In genomic region chr12:53320352-53321195, GRCh38 we compare ENCODE assay signal across 9 cellular contexts. TPM values are rescaled to one million over a fixed set of nuclear protein-coding genes. Genes with fewer than 3 reads are reported as not detected.
DNase-seq lines count a peak whose midpoint lies in the region; ATAC-seq, FAIRE-seq and TF ChIP-seq lines count a peak whose summit lies in the region.
"Had no signal": no experiment of that assay in that cellular context is flagged by ENCODE, and none has a peak within 500 bp of the region (broad histone marks: within the 10 kb centered on the region; RNA-seq: fewer than 3 reads in every experiment).

No MANE protein-coding gene starts in this region.

- H3K4me3 ChIP-seq in GM12878 = peak overlapping the region; percentile 82
- H3K4me3 ChIP-seq in right lobe of liver = peak overlapping the region; percentile 76 to 94 (median 90)
- peak overlapping the region; percentile 56 to 83 (median 66) for H3K4me3 ChIP-seq in tibial nerve

- peak overlapping the region; percentile 91 for H3K9ac ChIP-seq in GM12878 (ENCODE audit: control insufficient read depth, insufficient read depth, low read length)

- peak overlapping the region; percentile 95 for H3K27ac ChIP-seq in GM12878 (ENCODE audit: control insufficient read depth, insufficient read depth)
- H3K27ac ChIP-seq in right lobe of liver = peak overlapping the region; percentile 95 to 96 (median 95)
- peak overlapping the region; percentile 77 to 95 (median 83) for H3K27ac ChIP-seq in tibial nerve

- H3K4me1 ChIP-seq in GM12878 (ENCODE audit: control insufficient read depth, insufficient read depth, low read length) = peaks cover 17% of the 10 kb centered on the region
- peaks cover 0 to 27% (median 10%) of the 10 kb centered on the region in 4 donors for H3K4me1 ChIP-seq in right lobe of liver
- peaks cover 0 to 38% (median 27%) of the 10 kb centered on the region in 4 donors for H3K4me1 ChIP-seq in tibial nerve

- H3K27me3 Mint-ChIP-seq in activated T-cell treated with anti-CD3 and anti-CD28 coated beads, Interleukin-2, amount 50 U/mL, for 72 hours (ENCODE audit: low read depth) = no peaks in the 10 kb centered on the region

- H3K27me3 ChIP-seq in GM12878 (replicated peaks in 1 of 2; ENCODE audit: control insufficient read depth in 2 of 2, insufficient read depth in 2 of 2, low read length in 1 of 2) (no peaks in the 10 kb centered on the region), right lobe of liver (no peaks in the 10 kb centered on the region), tibial nerve (no peaks in the 10 kb centered on the region)

- no peak for TF ChIP-seq CTCF in GM12878 (IDR thresholded peaks at IDR 0.05 in 2 of 3, conservative IDR thresholded peaks at IDR 0.05 in 1 of 3; ENCODE audit: control insufficient read depth in 2 of 3, extremely low read depth in 1 of 3, insufficient read depth in 1 of 3, low read depth in 3 of 3, low read length in 3 of 3)
- TF ChIP-seq CTCF in right lobe of liver (IDR thresholded peaks at IDR 0.05) = no peak
- no peak for TF ChIP-seq CTCF in tibial nerve (IDR thresholded peaks at IDR 0.05)

- H3K4me2 ChIP-seq in GM12878 (ENCODE audit: control insufficient read depth, insufficient read depth) = peak overlapping the region; percentile 95

- SMC1A ChIA-PET in GM12878 (lab: Charles Lee; ENCODE audit: uncharacterized antibody, unreplicated experiment) = interaction anchor here (0.6 to 9.8 kb wide), 36 partner anchors 18 to 1092 kb away, joined by 3 to 123 read pairs (median 4); partner anchors contain the start of genes ESPL1, ITGB7, MYG1 and PFDN5

- H3K79me2 ChIP-seq in GM12878 (ENCODE audit: control insufficient read depth, insufficient read depth, low read length) = peaks cover 9% of the 10 kb centered on the region

- peak overlapping the region; percentile 99 for H2AFZ ChIP-seq in GM12878 (ENCODE audit: control insufficient read depth, low read depth, low read length)

- H3K9me3 ChIP-seq in GM12878 (replicated peaks; ENCODE audit: control insufficient read depth, insufficient read depth, low read length) (no peaks in the 10 kb centered on the region), right lobe of liver (no peaks in the 10 kb centered on the region), tibial nerve (no peaks in the 10 kb centered on the region)

- 45% methylated on average over 10 of the region's 10 CpGs for WGBS in GM12878 (ENCODE audit: insufficient coverage, insufficient replicate concordance, low lambda C conversion rate, missing lambda C conversion rate)
- 0% methylated on average over 5 of the region's 10 CpGs for WGBS in right lobe of liver (ENCODE audit: insufficient coverage, low coverage, low lambda C conversion rate, missing lambda C conversion rate)
- WGBS in tibial nerve, 2 donors = 33% methylated on average over 10 of the region's 10 CpGs

- peak overlapping the region; percentile 87 for H3K27ac Mint-ChIP-seq in activated T-cell treated with anti-CD3 and anti-CD28 coated beads, Interleukin-2, amount 50 U/mL, for 72 hours

- DNase-seq in activated T-cell treated with anti-CD3 and anti-CD28 coated beads, Interleukin-2, amount 50 U/mL, for 72 hours = no peak
- no peak for DNase-seq in activated T-cell treated with anti-CD3 and anti-CD28 coated beads, Interleukin-2, amount 50 U/mL, for 48 hours
- DNase-seq in GM12878 (ENCODE audit: low read depth, low spot score) (no peak), right lobe of liver (no peak), tibial nerve (ENCODE audit: low spot score in 2 of 2) (no peak), NCI-H1092 treated with DMSO at 0.1 percent for 48 hours (lab: John Stamatoyannopoulos, UW) (no peak)
- DNase-seq in stimulated activated CD4-positive, alpha-beta T cell treated with anti-CD3 and anti-CD28 coated beads, Interleukin-4, amount 100 ng/mL, for 1 hour = no peak

- in situ Hi-C loops in GM12878 (cut with MboI) = no loop called here

- TF ChIP-seq POLR2A in GM12878 (IDR thresholded peaks at IDR 0.05; ENCODE audit: low read depth, low read length) (no peak), right lobe of liver (IDR thresholded peaks at IDR 0.05) (no peak), tibial nerve (IDR thresholded peaks at IDR 0.05) (no peak)

- TF ChIP-seq EP300 in GM12878 (IDR thresholded peaks at IDR 0.05; ENCODE audit: borderline replicate concordance in 1 of 2, control insufficient read depth in 1 of 2, low read depth in 2 of 2, low read length in 2 of 2) (no peak), tibial nerve (IDR thresholded peaks at IDR 0.05) (no peak)

- TF ChIP-seq RAD21 in GM12878 (IDR thresholded peaks at IDR 0.05; ENCODE audit: insufficient read depth, low read depth, low read length) = no peak

- no peak for FAIRE-seq in GM12878 (lab: Jason Lieb, UNC)

- no peak for ATAC-seq in activated T-cell treated with anti-CD3 and anti-CD28 coated beads, Interleukin-2, amount 50 U/mL, for 72 hours (replicated peaks in 1 of 2)
- no peak for ATAC-seq in GM12878
- ATAC-seq in right lobe of liver = no peak
- no peak for ATAC-seq in HG03175 (IDR thresholded peaks at IDR 0.05; ENCODE audit: unreplicated experiment)

- no peaks in the 10 kb centered on the region for H4K20me1 ChIP-seq in GM12878 (ENCODE audit: control insufficient read depth, insufficient read depth)

- RAD21 ChIA-PET in GM12878 (lab: Charles Lee; ENCODE audit: unreplicated experiment) = interaction anchor here (0.6 to 5.2 kb wide), 33 partner anchors 12 to 355 kb away, joined by 3 to 43 read pairs (median 5); partner anchors contain the start of genes ATP5MC2, ESPL1, MAP3K12 and MYG1

- H3K36me3 ChIP-seq in GM12878 (ENCODE audit: control insufficient read depth in 2 of 2, insufficient read depth in 2 of 2, low read length in 1 of 2) = peaks cover 0 to under 1% of the 10 kb centered on the region in 2 experiments; a peak in 3 of 4 replicates
- peaks cover 0 to 22% (median 8%) of the 10 kb centered on the region in 4 donors for H3K36me3 ChIP-seq in right lobe of liver
- H3K36me3 ChIP-seq in tibial nerve = peaks cover 0 to 35% (median 4%) of the 10 kb centered on the region in 3 donors

- peaks cover 6 to 17% of the 10 kb centered on the region in 2 donors for H3K36me3 Mint-ChIP-seq in activated T-cell treated with anti-CD3 and anti-CD28 coated beads, Interleukin-2, amount 50 U/mL, for 72 hours (ENCODE audit: insufficient read depth in 2 of 2)

- H3K4me1 Mint-ChIP-seq in activated T-cell treated with anti-CD3 and anti-CD28 coated beads, Interleukin-2, amount 50 U/mL, for 72 hours (ENCODE audit: low read depth) = peaks cover 54% of the 10 kb centered on the region

- TSS peak; percentile 94 for BruUV-seq in GM12878 (replicated peaks; lab: Mats Ljungman, UMichigan)

- POLR2A ChIA-PET in GM12878 (lab: Charles Lee) = interaction anchor here (0.5 to 6.2 kb wide), 12 partner anchors 9 to 269 kb away, joined by 3 to 42 read pairs (median 5); partner anchors contain the start of genes ESPL1, ITGB7, MYG1 and PFDN5

- H3K4me3 Mint-ChIP-seq in activated T-cell treated with anti-CD3 and anti-CD28 coated beads, Interleukin-2, amount 50 U/mL, for 72 hours = peak overlapping the region; percentile 92 to 93

- CTCF ChIA-PET in GM12878 (lab: Yijun Ruan, JAX) = interaction anchor here (0.6 to 15.1 kb wide), 51 partner anchors 9 to 319 kb away, joined by 3 to 240 read pairs (median 5); partner anchors contain the start of genes AMHR2, ESPL1, ITGB7 and MAP3K12

- no peaks in the 10 kb centered on the region for H3K9me3 Mint-ChIP-seq in activated T-cell treated with anti-CD3 and anti-CD28 coated beads, Interleukin-2, amount 50 U/mL, for 72 hours

- intact Hi-C loops in GM12878 (cut with micrococcal nuclease; ENCODE audit: unreplicated experiment) (loop anchor here (1.0 kb wide), 2 partner anchors 25 to 161 kb away; partner anchors contain the start of gene PFDN5), right lobe of liver (cut with DNase I) (loop anchor here in 1 of 2 donors (10.0 kb wide), 1 partner anchor 184 kb away; the partner anchor contains the start of genes NPFF and TARBP2)

RNA-seq across cellular contexts. Expression of gene AAAS, which starts 0.8 kb away (rescaled TPM):
- 100 to 1,000 TPM in 1 of 2 donors, 10 to 100 TPM in 1; 99.0 to 118 TPM for total RNA-seq in activated T-cell treated with anti-CD3 and anti-CD28 coated beads, Interleukin-2, amount 50 U/mL, for 72 hours
- total RNA-seq in GM12878 (2013; cell fraction: nucleolus; rRNA removed) = 61.7 and 62.9 TPM in 2 replicates
- total RNA-seq in GM12878 (2014; rRNA removed) (74.3 and 84.5 TPM in 2 replicates), GM12878 (2014; rRNA removed; fragmentation: Illumina TruSeq; extraction: Trizol) (47.6 and 47.8 TPM in 2 replicates), GM12878 (2021) (65.3 and 69.0 TPM in 2 replicates), right lobe of liver (10 to 100 TPM; 22.0 to 29.1 (median 26.7) TPM), tibial nerve (10 to 100 TPM; 55.5 to 76.8 (median 64.5) TPM)
- 33.1 TPM for polyA plus RNA-seq in GM12878 (2011; ENCODE audit: low read depth)
- polyA plus RNA-seq in GM12878 (2011; rRNA removed) (43.9 and 64.7 TPM in 2 replicates), GM12878 (2014; fragmentation: Illumina TruSeq; extraction: Trizol) (53.1 and 70.8 TPM in 2 replicates), GM12878 (2014; fragmentation: Nextera tagmentation; extraction: Ambion mirVana) (10 to 100 TPM; 58.6 to 71.5 TPM), GM12878 (2014; rRNA removed) (76.8 and 78.1 TPM in 2 replicates), GM12878 (2016; fragmentation: Nextera tagmentation; extraction: Ambion mirVana) (10 to 100 TPM; 84.5 to 93.1 TPM)
- 99.5 and 108 TPM in 2 replicates for polyA plus RNA-seq in GM12878 (2011; cell fraction: cytosol; rRNA removed)
- polyA plus RNA-seq in GM12878 (2011; cell fraction: nucleus; rRNA removed) = 242 and 279 TPM in 2 replicates
- polyA plus RNA-seq in GM12878 (2012) = 50.4 and 53.6 TPM in 2 replicates
- 70.4 and 98.1 TPM in 2 replicates for polyA minus RNA-seq in GM12878 (2011; rRNA and poly(A)+ RNA removed)
- 34.1 and 39.3 TPM in 2 replicates for polyA minus RNA-seq in GM12878 (2011; cell fraction: cytosol; rRNA and poly(A)+ RNA removed)
- polyA minus RNA-seq in GM12878 (2011; cell fraction: nucleus; rRNA and poly(A)+ RNA removed) = 39.7 and 64.5 TPM in 2 replicates

RNA-seq across cellular contexts. Expression of gene SP7, which starts 15.6 kb away (rescaled TPM):
- total RNA-seq in activated T-cell treated with anti-CD3 and anti-CD28 coated beads, Interleukin-2, amount 50 U/mL, for 72 hours = not detected
- total RNA-seq in GM12878 (2013; cell fraction: nucleolus; rRNA removed) = not detected in 2 replicates
- total RNA-seq in GM12878 (2014; rRNA removed) = not detected in 2 replicates
- not detected in 2 replicates for total RNA-seq in GM12878 (2014; rRNA removed; fragmentation: Illumina TruSeq; extraction: Trizol)
- total RNA-seq in GM12878 (2021) = not detected in 2 replicates
- polyA plus RNA-seq in GM12878 (2011; ENCODE audit: low read depth) = not detected
- not detected in 2 replicates for polyA plus RNA-seq in GM12878 (2011; rRNA removed)
- not detected in 2 replicates for polyA plus RNA-seq in GM12878 (2011; cell fraction: cytosol; rRNA removed)
- polyA plus RNA-seq in GM12878 (2011; cell fraction: nucleus; rRNA removed) = not detected in 2 replicates
- polyA plus RNA-seq in GM12878 (2012) = not detected in 2 replicates
- polyA plus RNA-seq in GM12878 (2014; fragmentation: Illumina TruSeq; extraction: Trizol) = not detected in 2 replicates
- under 1 TPM in 1 of 2 experiments, not detected in 1; 0.05 TPM for polyA plus RNA-seq in GM12878 (2014; fragmentation: Nextera tagmentation; extraction: Ambion mirVana)
- polyA plus RNA-seq in GM12878 (2014; rRNA removed) = not detected in 2 replicates
- under 1 TPM in 1 of 2 experiments, not detected in 1; 0.11 TPM for polyA plus RNA-seq in GM12878 (2016; fragmentation: Nextera tagmentation; extraction: Ambion mirVana)
- polyA minus RNA-seq in GM12878 (2011; rRNA and poly(A)+ RNA removed) = not detected in 2 replicates
- polyA minus RNA-seq in GM12878 (2011; cell fraction: cytosol; rRNA and poly(A)+ RNA removed) = not detected in 2 replicates
- polyA minus RNA-seq in GM12878 (2011; cell fraction: nucleus; rRNA and poly(A)+ RNA removed) = not detected in 2 replicates
- not detected for total RNA-seq in right lobe of liver
- under 1 TPM in 1 of 4 donors, not detected in 3; 0.21 TPM for total RNA-seq in tibial nerve
- total RNA-seq: SK-MEL-5 had no signal

RNA-seq across cellular contexts. Expression of gene MYG1, which starts 21.1 kb away (rescaled TPM):
- total RNA-seq in activated T-cell treated with anti-CD3 and anti-CD28 coated beads, Interleukin-2, amount 50 U/mL, for 72 hours = 10 to 100 TPM; 83.5 to 89.9 TPM
- 15.4 and 16.3 TPM in 2 replicates for total RNA-seq in GM12878 (2013; cell fraction: nucleolus; rRNA removed)
- 61.7 and 81.0 TPM in 2 replicates for total RNA-seq in GM12878 (2014; rRNA removed)
- total RNA-seq in GM12878 (2014; rRNA removed; fragmentation: Illumina TruSeq; extraction: Trizol) = 32.4 and 36.2 TPM in 2 replicates
- 64.9 and 68.7 TPM in 2 replicates for total RNA-seq in GM12878 (2021)
- 24.1 TPM for polyA plus RNA-seq in GM12878 (2011; ENCODE audit: low read depth)
- 25.5 and 48.6 TPM in 2 replicates for polyA plus RNA-seq in GM12878 (2011; rRNA removed)
- 70.9 and 83.3 TPM in 2 replicates for polyA plus RNA-seq in GM12878 (2011; cell fraction: cytosol; rRNA removed)
- polyA plus RNA-seq in GM12878 (2011; cell fraction: nucleus; rRNA removed) = 47.8 and 61.1 TPM in 2 replicates
- 37.8 and 57.0 TPM in 2 replicates for polyA plus RNA-seq in GM12878 (2012)
- polyA plus RNA-seq in GM12878 (2014; fragmentation: Illumina TruSeq; extraction: Trizol) = 23.2 and 37.6 TPM in 2 replicates
- polyA plus RNA-seq in GM12878 (2014; fragmentation: Nextera tagmentation; extraction: Ambion mirVana) = 10 to 100 TPM; 20.7 to 38.2 TPM
- 66.7 and 76.8 TPM in 2 replicates for polyA plus RNA-seq in GM12878 (2014; rRNA removed)
- 10 to 100 TPM; 50.2 to 53.7 TPM for polyA plus RNA-seq in GM12878 (2016; fragmentation: Nextera tagmentation; extraction: Ambion mirVana)
- 39.4 and 50.6 TPM in 2 replicates for polyA minus RNA-seq in GM12878 (2011; rRNA and poly(A)+ RNA removed)
- 23.4 and 25.1 TPM in 2 replicates for polyA minus RNA-seq in GM12878 (2011; cell fraction: cytosol; rRNA and poly(A)+ RNA removed)
- 9.4 and 15.8 TPM in 2 replicates for polyA minus RNA-seq in GM12878 (2011; cell fraction: nucleus; rRNA and poly(A)+ RNA removed)
- total RNA-seq in right lobe of liver = 10 to 100 TPM; 17.6 to 27.1 (median 20.8) TPM
- total RNA-seq in tibial nerve = 10 to 100 TPM; 49.2 to 82.8 (median 54.3) TPM

RNA-seq across cellular contexts. Expression of gene PFDN5, which starts 25.2 kb away (rescaled TPM):
- 100 to 1,000 TPM; 301 to 318 TPM for total RNA-seq in activated T-cell treated with anti-CD3 and anti-CD28 coated beads, Interleukin-2, amount 50 U/mL, for 72 hours
- 141 and 153 TPM in 2 replicates for total RNA-seq in GM12878 (2013; cell fraction: nucleolus; rRNA removed)
- total RNA-seq in GM12878 (2014; rRNA removed) = 320 and 355 TPM in 2 replicates
- total RNA-seq in GM12878 (2014; rRNA removed; fragmentation: Illumina TruSeq; extraction: Trizol) = 504 and 518 TPM in 2 replicates
- 300 and 322 TPM in 2 replicates for total RNA-seq in GM12878 (2021)
- polyA plus RNA-seq in GM12878 (2011; ENCODE audit: low read depth) = 1,639 TPM
- polyA plus RNA-seq in GM12878 (2011; rRNA removed) = 851 and 863 TPM in 2 replicates
- 812 and 933 TPM in 2 replicates for polyA plus RNA-seq in GM12878 (2011; cell fraction: cytosol; rRNA removed)
- 540 and 746 TPM in 2 replicates for polyA plus RNA-seq in GM12878 (2011; cell fraction: nucleus; rRNA removed)
- polyA plus RNA-seq in GM12878 (2012) = 681 and 706 TPM in 2 replicates
- 485 and 536 TPM in 2 replicates for polyA plus RNA-seq in GM12878 (2014; fragmentation: Illumina TruSeq; extraction: Trizol)
- polyA plus RNA-seq in GM12878 (2014; fragmentation: Nextera tagmentation; extraction: Ambion mirVana) = 1,000 to 10,000 TPM; 1,522 to 1,596 TPM
- polyA plus RNA-seq in GM12878 (2014; rRNA removed) = 438 and 511 TPM in 2 replicates
- 100 to 1,000 TPM; 373 to 398 TPM for polyA plus RNA-seq in GM12878 (2016; fragmentation: Nextera tagmentation; extraction: Ambion mirVana)
- polyA minus RNA-seq in GM12878 (2011; rRNA and poly(A)+ RNA removed) = 235 and 327 TPM in 2 replicates
- polyA minus RNA-seq in GM12878 (2011; cell fraction: cytosol; rRNA and poly(A)+ RNA removed) = 57.1 and 72.9 TPM in 2 replicates
- polyA minus RNA-seq in GM12878 (2011; cell fraction: nucleus; rRNA and poly(A)+ RNA removed) = 90.8 and 106 TPM in 2 replicates
- total RNA-seq in right lobe of liver = 100 to 1,000 TPM; 122 to 170 (median 146) TPM
- total RNA-seq in tibial nerve = 100 to 1,000 TPM; 518 to 673 (median 591) TPM

RNA-seq across cellular contexts. Expression of gene ESPL1, which starts 52.5 kb away (rescaled TPM):
- total RNA-seq in activated T-cell treated with anti-CD3 and anti-CD28 coated beads, Interleukin-2, amount 50 U/mL, for 72 hours = 10 to 100 TPM; 71.9 to 75.5 TPM
- 49.7 and 52.5 TPM in 2 replicates for total RNA-seq in GM12878 (2013; cell fraction: nucleolus; rRNA removed)
- 28.4 and 28.5 TPM in 2 replicates for total RNA-seq in GM12878 (2014; rRNA removed)
- 17.9 and 20.1 TPM in 2 replicates for total RNA-seq in GM12878 (2014; rRNA removed; fragmentation: Illumina TruSeq; extraction: Trizol)
- 54.4 and 61.9 TPM in 2 replicates for total RNA-seq in GM12878 (2021)
- polyA plus RNA-seq in GM12878 (2011; ENCODE audit: low read depth) = 7.2 TPM
- polyA plus RNA-seq in GM12878 (2011; rRNA removed) = 14.4 and 19.3 TPM in 2 replicates
- 23.7 and 26.8 TPM in 2 replicates for polyA plus RNA-seq in GM12878 (2011; cell fraction: cytosol; rRNA removed)
- polyA plus RNA-seq in GM12878 (2011; cell fraction: nucleus; rRNA removed) = 110 and 113 TPM in 2 replicates
- 13.9 and 14.4 TPM in 2 replicates for polyA plus RNA-seq in GM12878 (2012)
- 19.0 and 28.6 TPM in 2 replicates for polyA plus RNA-seq in GM12878 (2014; fragmentation: Illumina TruSeq; extraction: Trizol)
- 1 to 10 TPM; 2.1 to 2.2 TPM for polyA plus RNA-seq in GM12878 (2014; fragmentation: Nextera tagmentation; extraction: Ambion mirVana)
- polyA plus RNA-seq in GM12878 (2014; rRNA removed) = 30.8 and 31.4 TPM in 2 replicates
- 10 to 100 TPM; 21.1 to 21.2 TPM for polyA plus RNA-seq in GM12878 (2016; fragmentation: Nextera tagmentation; extraction: Ambion mirVana)
- 36.4 and 41.1 TPM in 2 replicates for polyA minus RNA-seq in GM12878 (2011; rRNA and poly(A)+ RNA removed)
- polyA minus RNA-seq in GM12878 (2011; cell fraction: cytosol; rRNA and poly(A)+ RNA removed) = 8.6 and 10.9 TPM in 2 replicates
- 33.7 and 47.5 TPM in 2 replicates for polyA minus RNA-seq in GM12878 (2011; cell fraction: nucleus; rRNA and poly(A)+ RNA removed)
- total RNA-seq in right lobe of liver = 10 to 100 TPM in 2 of 6 experiments, 1 to 10 TPM in 3, under 1 TPM in 1; 0.04 to 15.0 (median 4.5) TPM
- total RNA-seq in tibial nerve = 1 to 10 TPM in 3 of 4 donors, not detected in 1; 2.2 to 8.7 (median 2.5) TPM
